ENCODE assay signal across 9 cellular contexts in the genomic region with DNA sequence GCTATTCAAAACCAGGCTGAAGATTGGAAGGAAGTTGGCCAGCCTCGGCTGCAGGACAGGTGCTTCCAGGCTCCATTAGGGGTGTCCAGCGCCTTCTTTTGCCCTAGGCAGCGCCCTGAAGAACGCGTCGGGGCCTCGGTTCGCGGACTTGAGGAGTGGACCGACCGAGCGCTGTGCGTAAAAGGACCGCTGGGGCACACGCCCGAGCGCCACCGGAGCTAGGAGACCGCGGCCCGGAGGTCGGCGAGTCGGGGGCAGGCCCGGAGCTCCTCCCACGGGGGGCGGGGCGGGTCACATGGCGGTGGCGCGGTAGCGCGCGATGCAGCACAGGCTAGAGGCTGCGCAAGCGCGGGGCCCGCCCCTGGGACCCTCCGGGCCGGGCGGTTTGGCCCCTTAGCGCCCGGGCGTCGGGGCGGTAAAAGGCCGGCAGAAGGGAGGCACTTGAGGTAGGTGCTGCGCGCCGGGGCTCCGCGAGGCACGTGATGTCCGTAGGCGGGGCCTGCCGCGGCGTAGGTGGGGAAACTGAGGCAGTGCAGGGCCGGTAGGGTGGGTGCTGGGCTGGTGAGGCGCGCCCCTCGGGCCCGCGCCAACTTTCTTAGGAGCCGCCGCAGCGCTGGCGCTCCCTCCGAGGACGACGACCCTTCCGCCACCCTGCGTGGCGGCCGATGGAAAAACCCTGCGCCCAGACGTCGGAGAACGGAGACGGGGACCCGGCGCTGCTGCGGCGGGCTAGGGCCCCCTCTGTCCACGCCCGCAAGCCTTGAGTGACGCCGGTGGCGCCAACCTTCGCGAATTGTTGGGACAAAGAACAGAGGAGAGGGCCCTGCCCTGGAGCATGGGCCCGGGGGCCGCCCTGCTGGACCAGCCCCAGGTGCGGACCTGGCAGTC. TPM values are rescaled to one million over a fixed set of nuclear protein-coding genes. Genes with fewer than 3 reads are reported as not detected.
DNase-seq lines count a peak whose midpoint lies in the region; ATAC-seq and TF ChIP-seq lines count a peak whose summit lies in the region.
"Had no signal": no experiment of that assay in that cellular context is flagged by ENCODE, and none has a peak within 500 bp of the region (broad histone marks: within the 10 kb centered on the region; RNA-seq: fewer than 3 reads in every experiment).

A gene with protein sequence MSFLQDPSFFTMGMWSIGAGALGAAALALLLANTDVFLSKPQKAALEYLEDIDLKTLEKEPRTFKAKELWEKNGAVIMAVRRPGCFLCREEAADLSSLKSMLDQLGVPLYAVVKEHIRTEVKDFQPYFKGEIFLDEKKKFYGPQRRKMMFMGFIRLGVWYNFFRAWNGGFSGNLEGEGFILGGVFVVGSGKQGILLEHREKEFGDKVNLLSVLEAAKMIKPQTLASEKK (plus strand): TSS at position 354 of the 888 bp plus-strand sequence. CDS start 11,917 bp downstream, outside the sequence.

- intact Hi-C loops in mucosa of descending colon (cut with DNase I, micrococcal nuclease), result no loop called here

- DNase-seq in AG20443 (ENCODE audit: low spot score) (peak; percentile 44), NCI-H748 treated with DMSO at 0.1 percent for 48 hours (lab: John Stamatoyannopoulos, UW) (peak; percentile 29), endothelial cell (ENCODE audit: low spot score) (peak; percentile 91), mucosa of descending colon (peak; percentile 90 to 93 (median 91))
- DNase-seq in activated CD8-positive, alpha-beta memory T cell treated with anti-CD3 and anti-CD28 coated beads, Interleukin-2, amount 50 U/mL, for 48 hours, result peak; percentile 93
- DNase-seq in stimulated activated CD8-positive, alpha-beta memory T cell treated with anti-CD3 and anti-CD28 coated beads, Interleukin-4, amount 100 ng/mL, for 1 hour (ENCODE audit: low read depth in 2 of 2, low spot score in 1 of 2), result peak; percentile 50 to 59

- H3K4me1 Mint-ChIP-seq in endothelial cell (ENCODE audit: unreplicated experiment), result peaks cover 61% of the 10 kb centered on the region

- no peaks in the 10 kb centered on the region for H3K9me3 ChIP-seq in mucosa of descending colon

- no peaks in the 10 kb centered on the region for H3K36me3 ChIP-seq in mucosa of descending colon (ENCODE audit: low read depth)

- H3K27me3 Mint-ChIP-seq in endothelial cell (ENCODE audit: unreplicated experiment), result peaks cover 14% of the 10 kb centered on the region

- ATAC-seq in GM18909 (IDR thresholded peaks at IDR 0.05; ENCODE audit: poor library complexity, unreplicated experiment) (peak; percentile 95), HG03139 (IDR thresholded peaks at IDR 0.05; ENCODE audit: unreplicated experiment) (peak; percentile 93), mucosa of descending colon (peak; percentile 88)

- H3K4me3 ChIP-seq in mucosa of descending colon, result peak within 1 kb of the TSS; percentile 63

- H3K4me1 ChIP-seq in mucosa of descending colon (ENCODE audit: low read depth), result peaks cover 34% of the 10 kb centered on the region

- H3K9me3 Mint-ChIP-seq in endothelial cell (ENCODE audit: unreplicated experiment), result no peaks in the 10 kb centered on the region

- TF ChIP-seq CTCF in endothelial cell (IDR thresholded peaks at IDR 0.05; ENCODE audit: unreplicated experiment) (no peak), mucosa of descending colon (IDR thresholded peaks at IDR 0.05) (no peak)

- H3K4me3 Mint-ChIP-seq in endothelial cell (ENCODE audit: unreplicated experiment), result peak within 1 kb of the TSS; percentile 90

- peak within 1 kb of the TSS; percentile 32 for H3K27ac Mint-ChIP-seq in endothelial cell (ENCODE audit: unreplicated experiment)

- peaks cover 34% of the 10 kb centered on the region for H3K36me3 Mint-ChIP-seq in endothelial cell (ENCODE audit: low read depth, unreplicated experiment)

RNA-seq across cellular contexts. Expression of the gene that starts here (rescaled TPM):
- total RNA-seq in endothelial cell (ENCODE audit: unreplicated experiment) (147 TPM), mucosa of descending colon (100 to 1,000 TPM in 1 of 3 donors, 10 to 100 TPM in 2; 95.2 to 123 (median 95.8) TPM)
- total RNA-seq: LHCN-M2 had no signal

Comparison
In these comparisons a context has a peak if more than half of its experiments do, and no peak if none do; other contexts are left out.
1. Peak in every context shown above with its lines: DNase-seq, ATAC-seq and H3K4me3 ChIP-seq.
2. DNase-seq: peak in every context shown above with its lines; median percentile 93 in activated CD8-positive, alpha-beta memory T cell treated with anti-CD3 and anti-CD28 coated beads, Interleukin-2, amount 50 U/mL, for 48 hours; 91 in endothelial cell; 91 in mucosa of descending colon; 54 in stimulated activated CD8-positive, alpha-beta memory T cell treated with anti-CD3 and anti-CD28 coated beads, Interleukin-4, amount 100 ng/mL, for 1 hour; 44 in AG20443; 29 in NCI-H748 treated with DMSO at 0.1 percent for 48 hours.